ENCODE assay signal across 22 cellular contexts in the genomic region with DNA sequence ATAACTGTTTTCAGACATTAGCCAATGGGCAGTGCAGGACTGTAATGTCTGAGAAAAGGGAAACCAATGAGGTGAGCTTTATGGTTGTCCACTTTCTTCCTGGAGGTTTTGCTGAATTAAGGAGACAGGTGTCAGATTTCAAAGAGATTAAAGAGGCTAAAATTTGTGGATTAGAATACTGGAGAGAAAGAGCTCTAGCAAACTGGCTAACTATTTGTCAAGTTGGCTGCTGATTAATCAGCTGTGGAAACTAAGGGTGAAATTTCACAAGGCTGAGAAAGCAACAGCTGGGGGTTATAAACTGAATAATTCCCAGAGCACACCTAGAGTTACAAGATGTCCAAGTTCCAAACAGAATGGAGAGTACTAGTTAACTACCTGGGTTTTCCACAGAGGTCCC.
DNase-seq lines count a peak whose midpoint lies in the region; ATAC-seq, FAIRE-seq and TF ChIP-seq lines count a peak whose summit lies in the region.
"Had no signal": no experiment of that assay in that cellular context is flagged by ENCODE, and none has a peak within 500 bp of the region (broad histone marks: within the 10 kb centered on the region; RNA-seq: fewer than 3 reads in every experiment).

No MANE protein-coding gene starts in this region.

- H3K9me3 ChIP-seq in left lung = no peaks in the 10 kb centered on the region
- H3K9me3 ChIP-seq: HAP-1, SJSA1 had no signal

- H3K4me1 Mint-ChIP-seq in stimulated activated naive CD8-positive, alpha-beta T cell treated with anti-CD3 and anti-CD28 coated beads, Interleukin-15, amount 100 ng/mL, for 72 hours = no peaks in the 10 kb centered on the region
- H3K4me1 Mint-ChIP-seq: B cell, CD14-positive monocyte had no signal

- no peaks in the 10 kb centered on the region for H3K36me3 ChIP-seq in left lung
- H3K36me3 ChIP-seq: HAP-1, SJSA1 had no signal

- no peak overlapping the region for H3K4me3 Mint-ChIP-seq in stimulated activated naive CD8-positive, alpha-beta T cell treated with anti-CD3 and anti-CD28 coated beads, Interleukin-15, amount 100 ng/mL, for 72 hours
- H3K4me3 Mint-ChIP-seq: B cell, CD14-positive monocyte had no signal

- H3K27ac ChIP-seq in left lung (no peak overlapping the region), foreskin keratinocyte (no peak overlapping the region)
- H3K27ac ChIP-seq: HL-60, SJSA1 had no signal

- FAIRE-seq in GM18507 (lab: Jason Lieb, UNC) (peak; percentile 15), islet of Langerhans (lab: Jason Lieb, UNC) (peak; percentile 13)
- FAIRE-seq: A204.1, HepG2, K562, RCC 7860 had no signal

- ATAC-seq in left lung (no peak), foreskin keratinocyte (no peak)
- ATAC-seq in stimulated activated naive CD8-positive, alpha-beta T cell treated with anti-CD3 and anti-CD28 coated beads, Interleukin-15, amount 100 ng/mL, for 72 hours = no peak
- ATAC-seq: HepG2, K562 had no signal

- H3K9me3 Mint-ChIP-seq in stimulated activated naive CD8-positive, alpha-beta T cell treated with anti-CD3 and anti-CD28 coated beads, Interleukin-15, amount 100 ng/mL, for 72 hours = no peaks in the 10 kb centered on the region

- H3K27ac Mint-ChIP-seq in stimulated activated naive CD8-positive, alpha-beta T cell treated with anti-CD3 and anti-CD28 coated beads, Interleukin-15, amount 100 ng/mL, for 72 hours = no peak overlapping the region
- H3K27ac Mint-ChIP-seq: B cell, CD14-positive monocyte had no signal

- no peaks in the 10 kb centered on the region for H3K27me3 Mint-ChIP-seq in stimulated activated naive CD8-positive, alpha-beta T cell treated with anti-CD3 and anti-CD28 coated beads, Interleukin-15, amount 100 ng/mL, for 72 hours
- H3K27me3 Mint-ChIP-seq: B cell had no signal

- H3K4me1 ChIP-seq in left lung = no peaks in the 10 kb centered on the region
- no peaks in the 10 kb centered on the region for H3K4me1 ChIP-seq in foreskin keratinocyte
- H3K4me1 ChIP-seq: HAP-1, SJSA1 had no signal

- H3K4me3 ChIP-seq in left lung = no peak overlapping the region
- H3K4me3 ChIP-seq: HAP-1, K562, SJSA1 had no signal

- intact Hi-C loops in left lung (cut with DNase I) = no loop called here

- DNase-seq in GM18507 (ENCODE audit: extremely low spot score, insufficient read length, low read depth) = no peak
- peak; percentile 90 for DNase-seq in NCI-H82 (lab: John Stamatoyannopoulos, UW)
- peak; percentile 82 for DNase-seq in renal cortical epithelial cell (ENCODE audit: low read depth)
- DNase-seq in left lung = no peak
- no peak for DNase-seq in stimulated activated naive CD8-positive, alpha-beta T cell treated with anti-CD3 and anti-CD28 coated beads, Interleukin-15, amount 100 ng/mL, for 72 hours
- DNase-seq in foreskin keratinocyte = no peak
- DNase-seq: DMS79 treated with DMSO at 0.1 percent for 48 hours, MM.1S, NCI-H1048, NCI-H1417 treated with DMSO at 0.1 percent for 48 hours, NCI-H187, NCI-H748 treated with DMSO at 0.1 percent for 48 hours had no signal

- H3K27me3 ChIP-seq in left lung (no peaks in the 10 kb centered on the region), foreskin keratinocyte (no peaks in the 10 kb centered on the region)
- H3K27me3 ChIP-seq: SJSA1 had no signal

- no peak for TF ChIP-seq CTCF in left lung (IDR thresholded peaks at IDR 0.05)
- no peak for TF ChIP-seq CTCF in foreskin keratinocyte (conservative IDR thresholded peaks at IDR 0.05)

Comparison
In these comparisons a context has a peak if more than half of its experiments do, and no peak if none do; other contexts are left out.
1. DNase-seq: peak in NCI-H82 (single experiment) and renal cortical epithelial cell (single experiment); none in GM18507 (single experiment), left lung (0 of 2), stimulated activated naive CD8-positive, alpha-beta T cell treated with anti-CD3 and anti-CD28 coated beads, Interleukin-15, amount 100 ng/mL, for 72 hours (0 of 2) and foreskin keratinocyte (0 of 2).